1 cellular context compared by ENCODE assay signal in the genomic region with DNA sequence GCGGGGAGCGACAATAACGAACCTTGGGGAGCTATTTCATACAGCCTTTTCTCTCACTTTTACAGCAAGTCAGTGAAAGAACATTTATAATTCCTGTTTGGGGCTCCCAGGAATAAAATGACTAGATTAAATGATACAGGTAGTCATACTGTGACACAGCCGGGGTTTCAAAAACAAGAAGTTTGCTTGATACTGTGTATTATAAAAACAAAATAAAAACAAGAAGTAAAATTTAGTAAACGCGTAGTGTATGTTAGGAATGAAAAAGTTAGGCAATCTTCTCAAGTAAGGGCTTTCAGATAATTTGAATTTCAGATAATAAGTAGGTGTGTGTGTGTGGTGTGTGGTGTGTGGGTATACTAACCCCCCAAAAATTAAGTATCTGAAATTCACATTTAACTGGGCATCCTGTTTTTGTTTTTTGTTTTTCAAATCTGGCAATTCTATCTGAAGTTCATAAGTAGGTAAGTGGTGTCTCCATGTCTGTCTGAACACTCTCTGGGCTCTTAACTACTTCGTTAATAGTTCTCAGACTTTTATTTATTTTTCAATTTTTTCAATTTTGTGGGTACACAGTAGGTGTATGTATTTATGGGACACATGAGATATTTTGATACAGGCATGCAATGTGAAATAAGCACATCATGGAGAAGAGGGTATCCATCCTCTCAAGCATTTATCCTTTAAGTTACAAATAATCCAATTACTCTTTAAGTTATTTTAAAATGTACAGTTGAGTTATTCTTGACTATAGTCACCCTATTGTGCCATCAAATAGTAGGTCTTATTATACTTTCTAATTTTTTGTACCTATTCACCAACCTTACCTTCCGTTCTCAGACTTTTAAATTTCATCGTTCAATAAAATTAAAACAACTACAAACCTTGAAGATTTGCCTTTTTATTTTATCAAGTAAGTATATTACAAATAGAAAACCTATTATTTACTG.
TF ChIP-seq lines count a peak whose summit lies in the region.

No MANE protein-coding gene starts in this region.

TF ChIP-seq in endothelial cell of umbilical vein, 7 proteins besides CTCF, POLR2A, EP300 and RAD21:
- no peak for TF ChIP-seq MYC (IDR thresholded peaks at IDR 0.05; ENCODE audit: low read depth, low read length)
- no peak for TF ChIP-seq FOS (IDR thresholded peaks at IDR 0.05; ENCODE audit: borderline replicate concordance, insufficient read depth, low read length)
